Comparison of ENCODE assay signal across 1 cellular context in genomic region chr5:151264113-151264512, GRCh38.
TF ChIP-seq lines count a peak whose summit lies in the region.

No MANE protein-coding gene starts in this region.

TF ChIP-seq in HepG2, 621 proteins besides CTCF, POLR2A, EP300 and RAD21:
- TF ChIP-seq ZNF615 (CRISPR knock-in tag; IDR thresholded peaks at IDR 0.05; ENCODE audit: borderline replicate concordance), result no peak
- TF ChIP-seq LCORL (IDR thresholded peaks at IDR 0.05), result no peak
- no peak for TF ChIP-seq LCORL (CRISPR knock-in tag; IDR thresholded peaks at IDR 0.05)
- no peak for TF ChIP-seq EHMT2 (IDR thresholded peaks at IDR 0.05; ENCODE audit: borderline replicate concordance, low read depth, low read length)
- TF ChIP-seq REXO4 (CRISPR knock-in tag; IDR thresholded peaks at IDR 0.05; ENCODE audit: borderline replicate concordance), result no peak
- TF ChIP-seq ZHX2 (IDR thresholded peaks at IDR 0.05; ENCODE audit: low read depth), result no peak
- TF ChIP-seq ZHX2 (CRISPR knock-in tag; IDR thresholded peaks at IDR 0.05; ENCODE audit: borderline replicate concordance), result no peak
- no peak for TF ChIP-seq ADNP (CRISPR knock-in tag; IDR thresholded peaks at IDR 0.05)
- TF ChIP-seq TEAD2 (CRISPR knock-in tag; IDR thresholded peaks at IDR 0.05), result no peak
- no peak for TF ChIP-seq MIER3 (CRISPR knock-in tag; IDR thresholded peaks at IDR 0.05; ENCODE audit: borderline replicate concordance)
